In genomic region chr2:60735496-60736250, GRCh38 we compare ENCODE assay signal across 9 cellular contexts. TPM values are rescaled to one million over a fixed set of nuclear protein-coding genes. Genes with fewer than 3 reads are reported as not detected.
DNase-seq lines count a peak whose midpoint lies in the region; ATAC-seq and TF ChIP-seq lines count a peak whose summit lies in the region.
"Had no signal": no experiment of that assay in that cellular context is flagged by ENCODE, and none has a peak within 500 bp of the region (broad histone marks: within the 10 kb centered on the region; RNA-seq: fewer than 3 reads in every experiment).

No MANE protein-coding gene starts in this region.

- TF ChIP-seq CTCF in activated B cell treated with CpG ODN at 0.5 μM for 24 hours (IDR thresholded peaks at IDR 0.05), result no peak
- TF ChIP-seq CTCF in epithelial cell of proximal tubule (conservative IDR thresholded peaks at IDR 0.05; ENCODE audit: low read depth, low read length), result no peak
- TF ChIP-seq CTCF in neutrophil (IDR thresholded peaks at IDR 0.05), result no peak

- no peaks in the 10 kb centered on the region for H3K9me3 Mint-ChIP-seq in activated B cell treated with CpG ODN at 0.5 μM for 24 hours

- H3K27me3 Mint-ChIP-seq in activated B cell treated with CpG ODN at 0.5 μM for 24 hours, result peaks cover 30% of the 10 kb centered on the region

- H3K4me1 ChIP-seq in neutrophil (ENCODE audit: control insufficient read depth in 1 of 2, insufficient read depth in 1 of 2, low read depth in 1 of 2, low read length in 1 of 2), result peaks cover 3 to 6% of the 10 kb centered on the region in 2 experiments

- no peak overlapping the region for H3K27ac ChIP-seq in neutrophil
- H3K27ac ChIP-seq: 22Rv1 had no signal

- no peaks in the 10 kb centered on the region for H3K36me3 ChIP-seq in neutrophil

- peaks cover 53% of the 10 kb centered on the region for H3K27me3 ChIP-seq in neutrophil

- H3K4me3 Mint-ChIP-seq in activated B cell treated with CpG ODN at 0.5 μM for 24 hours, result peak overlapping the region; percentile 85

- H3K27ac Mint-ChIP-seq in activated B cell treated with CpG ODN at 0.5 μM for 24 hours, result no peak overlapping the region

- CTCF ChIA-PET in activated B cell treated with CpG ODN at 0.5 μM for 24 hours (lab: Charles Lee), result no interaction called here

- ATAC-seq in activated B cell treated with CpG ODN at 0.5 μM for 24 hours (ENCODE audit: low read depth) (no peak), HG03457 (IDR thresholded peaks at IDR 0.05; ENCODE audit: unreplicated experiment) (no peak)

- DNase-seq in DMS 273 (lab: John Stamatoyannopoulos, UW; ENCODE audit: unreplicated experiment) (peak; percentile 67), DMS 273 treated with DMSO at 0.1 percent for 48 hours (lab: John Stamatoyannopoulos, UW) (no peak), activated B cell treated with CpG ODN at 0.5 μM for 24 hours (no peak), epithelial cell of proximal tubule (ENCODE audit: low read depth) (no peak), NCI-H345 (lab: John Stamatoyannopoulos, UW) (no peak), glomerular visceral epithelial cell (ENCODE audit: extremely low spot score) (no peak)

- POLR2A ChIA-PET in activated B cell treated with CpG ODN at 0.5 μM for 24 hours (lab: Charles Lee), result no interaction called here

- H3K9me3 ChIP-seq in neutrophil, result no peaks in the 10 kb centered on the region

- H3K4me3 ChIP-seq in epithelial cell of proximal tubule (ENCODE audit: low read depth, low read length), result peak overlapping the region; percentile 45
- H3K4me3 ChIP-seq in neutrophil (ENCODE audit: low read depth in 1 of 2, low read length in 1 of 2), result peak overlapping the region; percentile 27 to 41

- H3K36me3 Mint-ChIP-seq in activated B cell treated with CpG ODN at 0.5 μM for 24 hours (ENCODE audit: low read depth), result no peaks in the 10 kb centered on the region

- intact Hi-C loops in activated B cell treated with CpG ODN at 0.5 μM for 24 hours (cut with micrococcal nuclease), result no loop called here

- H3K4me1 Mint-ChIP-seq in activated B cell treated with CpG ODN at 0.5 μM for 24 hours, result peaks cover 7% of the 10 kb centered on the region

RNA-seq across cellular contexts. Expression of gene PAPOLG, which starts 20.4 kb away (rescaled TPM):
- total RNA-seq in activated B cell treated with CpG ODN at 0.5 μM for 24 hours, result 20.3 and 20.5 TPM in 2 replicates
- total RNA-seq in epithelial cell of proximal tubule, result 9.1 and 12.6 TPM in 2 replicates
